8 cellular contexts compared by ENCODE assay signal in genomic region chr2:37326285-37326684, GRCh38. TPM values are rescaled to one million over a fixed set of nuclear protein-coding genes. Genes with fewer than 3 reads are reported as not detected.
A peak's percentile ranks its signal among the peaks of the same experiment; 100 is the strongest.
DNase-seq lines count a peak whose midpoint lies in the region; ATAC-seq and TF ChIP-seq lines count a peak whose summit lies in the region.

No MANE protein-coding gene starts in this region.

- no peaks in the 10 kb centered on the region for H3K27me3 ChIP-seq in CD4-positive, alpha-beta memory T cell (ENCODE audit: insufficient read depth, low read length)

- intact Hi-C loops in CD4-positive, alpha-beta memory T cell (cut with micrococcal nuclease) = loop anchor here (10.0 kb wide), 1 partner anchor 1049 kb away; the partner anchor contains the start of gene ATL2

- H3K9me3 ChIP-seq in CD4-positive, alpha-beta memory T cell (ENCODE audit: control insufficient read depth in 1 of 2, low read length in 2 of 2) = no peaks in the 10 kb centered on the region

- peaks cover 6 to 8% of the 10 kb centered on the region in 2 donors for H3K27me3 Mint-ChIP-seq in CD4-positive, alpha-beta memory T cell

- peaks cover 16 to 38% (median 23%) of the 10 kb centered on the region in 4 donors for H3K4me1 Mint-ChIP-seq in CD4-positive, alpha-beta memory T cell

- H3K4me3 ChIP-seq in CD4-positive, alpha-beta memory T cell (ENCODE audit: low read length in 2 of 2) = no peak overlapping the region

- no peak for DNase-seq in CD4-positive, alpha-beta memory T cell
- DNase-seq in RKO (ENCODE audit: low spot score) = peak; percentile 23
- peak; percentile 85 for DNase-seq in fibroblast of gingiva (ENCODE audit: low read depth)
- no peak for DNase-seq in omental fat pad (ENCODE audit: low spot score)
- no peak for DNase-seq in NCI-H1417 (lab: John Stamatoyannopoulos, UW)
- DNase-seq in NCI-H748 treated with DMSO at 0.1 percent for 48 hours (lab: John Stamatoyannopoulos, UW) = no peak

- no peak overlapping the region for H3K27ac ChIP-seq in CD4-positive, alpha-beta memory T cell (ENCODE audit: low read depth, low read length)

- CTCF ChIA-PET in CD4-positive, alpha-beta memory T cell (lab: Charles Lee; ENCODE audit: partially characterized antibody) = no interaction called here

- peak; percentile 51 for ATAC-seq in omental fat pad (ENCODE audit: low FRiP score)
- no peak for ATAC-seq in GM19455 (IDR thresholded peaks at IDR 0.05; ENCODE audit: unreplicated experiment)
- ATAC-seq in GM18498 (IDR thresholded peaks at IDR 0.05; ENCODE audit: unreplicated experiment) = no peak

- peak overlapping the region in 2 of 7 donors; percentile 4 to 39 for H3K27ac Mint-ChIP-seq in CD4-positive, alpha-beta memory T cell

- H3K4me3 Mint-ChIP-seq in CD4-positive, alpha-beta memory T cell = peak overlapping the region in 6 of 8 donors; percentile 1 to 74 (median 58)

- peaks cover 0 to 9% of the 10 kb centered on the region in 2 donors for H3K36me3 Mint-ChIP-seq in CD4-positive, alpha-beta memory T cell

- peaks cover 32% of the 10 kb centered on the region for H3K4me1 ChIP-seq in CD4-positive, alpha-beta memory T cell (ENCODE audit: insufficient read depth, low read length)

- no peak for TF ChIP-seq CTCF in omental fat pad (IDR thresholded peaks at IDR 0.05)

- no peaks in the 10 kb centered on the region for H3K9me3 Mint-ChIP-seq in CD4-positive, alpha-beta memory T cell

- H3K36me3 ChIP-seq in CD4-positive, alpha-beta memory T cell (ENCODE audit: insufficient read depth, low read length) = no peaks in the 10 kb centered on the region

- POLR2A ChIA-PET in CD4-positive, alpha-beta memory T cell (lab: Charles Lee; ENCODE audit: partially characterized antibody) = interaction anchor here (0.5 to 4.0 kb wide), 2 partner anchors 12 to 344 kb away, joined by 5 to 15 read pairs; no protein-coding TSS in a partner anchor

RNA-seq across cellular contexts. Expression of gene PRKD3, which starts 1.7 kb away (rescaled TPM):
- 10 to 100 TPM; 34.6 to 37.7 TPM for total RNA-seq in CD4-positive, alpha-beta memory T cell
- polyA plus RNA-seq in CD4-positive, alpha-beta memory T cell = 10 to 100 TPM; 20.4 to 22.5 TPM
- total RNA-seq in omental fat pad = 10 to 100 TPM; 26.4 to 68.3 (median 42.3) TPM

RNA-seq across cellular contexts. Expression of gene QPCT, which starts 18.1 kb away (rescaled TPM):
- 1 to 10 TPM; 1.2 to 1.4 TPM for total RNA-seq in CD4-positive, alpha-beta memory T cell
- 1 to 10 TPM in 1 of 2 donors, under 1 TPM in 1; 0.23 to 1.3 TPM for polyA plus RNA-seq in CD4-positive, alpha-beta memory T cell
- total RNA-seq in omental fat pad = 10 to 100 TPM in 1 of 4 donors, 1 to 10 TPM in 3; 1.9 to 10.9 (median 5.3) TPM

Comparison
In these comparisons a context has a peak if more than half of its experiments do, and no peak if none do; other contexts are left out.
1. DNase-seq: peak in RKO (single experiment) and fibroblast of gingiva (single experiment); none in CD4-positive, alpha-beta memory T cell (0 of 5), omental fat pad (single experiment), NCI-H1417 (0 of 3) and NCI-H748 treated with DMSO at 0.1 percent for 48 hours (single experiment).